ENCODE assay signal across 26 cellular contexts in the genomic region with DNA sequence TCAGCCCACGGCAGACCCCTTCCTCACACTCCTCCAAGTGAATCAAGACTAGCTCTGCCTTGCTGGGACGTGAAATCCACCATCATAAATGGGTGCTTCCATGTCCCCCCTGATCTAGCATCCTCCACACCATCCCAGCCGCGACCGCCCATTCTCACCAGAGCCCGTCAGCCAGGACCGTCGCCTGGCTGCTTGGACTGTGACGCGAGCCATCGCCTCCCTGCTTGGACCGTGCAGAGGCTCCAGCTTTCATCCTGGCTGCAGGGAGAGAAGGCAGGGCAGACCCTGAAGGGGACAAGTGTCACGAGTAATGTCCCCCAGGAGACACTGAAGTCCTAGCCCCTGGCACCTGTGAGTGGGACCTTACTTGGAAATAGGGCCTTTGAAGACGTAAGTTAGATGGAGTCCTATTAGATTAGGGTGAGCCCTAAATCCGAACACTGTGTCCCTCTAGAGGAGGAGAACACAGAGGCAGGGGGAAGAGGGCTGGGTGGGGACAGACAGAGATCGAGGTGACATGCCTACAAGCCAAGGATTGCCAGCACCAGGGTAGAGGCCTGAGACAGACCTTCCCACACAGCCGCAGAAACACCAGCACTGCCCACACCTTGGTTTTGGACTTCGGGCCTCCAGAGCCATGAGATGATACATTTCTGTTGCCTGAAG. TPM values are rescaled to one million over a fixed set of nuclear protein-coding genes. Genes with fewer than 3 reads are reported as not detected.
"Had no signal": no experiment of that assay in that cellular context is flagged by ENCODE, and none has a peak within 500 bp of the region (broad histone marks: within the 10 kb centered on the region; RNA-seq: fewer than 3 reads in every experiment).

No MANE protein-coding gene starts in this region.

- H3K36me3 ChIP-seq: MG63, Peyer's patch, SJCRH30 had no signal

- H3K27me3 ChIP-seq: MG63, Peyer's patch had no signal

- H3K4me1 ChIP-seq: Peyer's patch had no signal

- ATAC-seq: Right ventricle myocardium inferior, SK-N-SH treated with all-trans-retinoic acid at 6 μM for 48 hours had no signal

- H3K4me2 ChIP-seq: PC-9 had no signal

- H2AFZ ChIP-seq: PC-9 had no signal

- H3K4me3 ChIP-seq: MG63, PC-9, Peyer's patch, SJCRH30 had no signal

- H3K9me3 ChIP-seq: MG63, Peyer's patch, SJCRH30 had no signal

- H3K27ac ChIP-seq: PC-9, Peyer's patch, SJCRH30 had no signal

- DNase-seq: Karpas-422, KG1, MG63, MV-4-11, NCI-H1092, NCI-H1105 treated with DMSO at 0.1 percent for 48 hours, NCI-H1417 treated with DMSO at 0.1 percent for 48 hours, NCI-H146, NCI-H1694 treated with DMSO at 0.1 percent for 48 hours, NCI-H1930, NCI-H2081, NCI-H2107, NCI-H2227 treated with DMSO at 0.1 percent for 48 hours, NCI-H524, NCI-H526 treated with DMSO at 0.1 percent for 48 hours, NCI-H748 treated with DMSO at 0.1 percent for 48 hours, PC-9, Peyer's patch, SHP77 treated with DMSO at 0.1 percent for 48 hours, SJCRH30 had no signal

RNA-seq across cellular contexts. Expression of gene GABRD, which starts 18.3 kb away (rescaled TPM):
- total RNA-seq: HT-29; NCI-H460; PC-9; Peyer's patch; RPMI7951; SJCRH30; T-helper 1 cell treated with Interleukin-12 subunit alpha and Interleukin-12 subunit beta and Interleukin-4 antibody, amounts not matched to agents 30 ng/mL and 1 ng/mL, for 36 hours had no signal

RNA-seq across cellular contexts. Expression of gene CFAP74, which starts 33.9 kb away (rescaled TPM):
- total RNA-seq: HT-29; NCI-H460; Right ventricle myocardium inferior; RPMI7951; SJCRH30; T-helper 1 cell treated with Interleukin-12 subunit alpha and Interleukin-12 subunit beta and Interleukin-4 antibody, amounts not matched to agents 30 ng/mL and 1 ng/mL, for 36 hours had no signal
